9 cellular contexts compared by ENCODE assay signal in genomic region chr10:22615819-22616499, GRCh38.
DNase-seq lines count a peak whose midpoint lies in the region; ATAC-seq, FAIRE-seq and TF ChIP-seq lines count a peak whose summit lies in the region.
"Had no signal": no experiment of that assay in that cellular context is flagged by ENCODE, and none has a peak within 500 bp of the region (broad histone marks: within the 10 kb centered on the region; RNA-seq: fewer than 3 reads in every experiment).

No MANE protein-coding gene starts in this region.

- peak overlapping the region; percentile 14 for H3K27ac ChIP-seq in colonic mucosa
- H3K27ac ChIP-seq: PC-9 had no signal

- H3K4me3 ChIP-seq in colonic mucosa (peak overlapping the region; percentile 24), mucosa of stomach (ENCODE audit: low read length) (peak overlapping the region; percentile 65)
- H3K4me3 ChIP-seq: PC-9 had no signal

- intact Hi-C loops in colonic mucosa (cut with DNase I), result no loop called here

- TF ChIP-seq CTCF in colonic mucosa (IDR thresholded peaks at IDR 0.05) (no peak), D721Med (IDR thresholded peaks at IDR 0.05; ENCODE audit: insufficient read depth, missing control alignments) (no peak)

- H3K27me3 ChIP-seq in colonic mucosa (no peaks in the 10 kb centered on the region), mucosa of stomach (ENCODE audit: control insufficient read depth, insufficient read depth, low read length) (no peaks in the 10 kb centered on the region)

- DNase-seq in COLO829 (ENCODE audit: low spot score) (peak; percentile 56), GM19239 (ENCODE audit: insufficient read length, low spot score) (no peak), RPMI7951 (ENCODE audit: low read depth) (peak; percentile 98), colonic mucosa (peak; percentile 72), D721Med (ENCODE audit: insufficient read length, low spot score) (no peak), NCI-H524 treated with DMSO at 0.1 percent for 48 hours (lab: John Stamatoyannopoulos, UW) (no peak)

- peak overlapping the region in 1 of 2 donors; percentile 54 for H3K9ac ChIP-seq in colonic mucosa (ENCODE audit: low read depth in 2 of 2, low read length in 2 of 2)
- peak overlapping the region; percentile 58 for H3K9ac ChIP-seq in mucosa of stomach (ENCODE audit: low read length)

- ATAC-seq in HG03280 (IDR thresholded peaks at IDR 0.05; ENCODE audit: unreplicated experiment), result peak; percentile 78

- H3K4me1 ChIP-seq in colonic mucosa (no peaks in the 10 kb centered on the region), mucosa of stomach (ENCODE audit: control insufficient read depth, insufficient read depth, low read length) (peaks cover 28% of the 10 kb centered on the region)

- H3K9me3 ChIP-seq in colonic mucosa (no peaks in the 10 kb centered on the region), mucosa of stomach (ENCODE audit: control insufficient read depth, low read length) (no peaks in the 10 kb centered on the region)

- FAIRE-seq in GM19239 (lab: Jason Lieb, UNC) (peak; percentile 84), D721Med (lab: Jason Lieb, UNC) (no peak)

- H3K36me3 ChIP-seq in colonic mucosa (no peaks in the 10 kb centered on the region), mucosa of stomach (ENCODE audit: control insufficient read depth, insufficient read depth, low read length) (no peaks in the 10 kb centered on the region)

Comparison
In these comparisons a context has a peak if more than half of its experiments do, and no peak if none do; other contexts are left out.
1. DNase-seq: peak in COLO829 (single experiment), RPMI7951 (single experiment) and colonic mucosa (single experiment); none in GM19239 (single experiment), D721Med (single experiment) and NCI-H524 treated with DMSO at 0.1 percent for 48 hours (single experiment).